In the genomic region with DNA sequence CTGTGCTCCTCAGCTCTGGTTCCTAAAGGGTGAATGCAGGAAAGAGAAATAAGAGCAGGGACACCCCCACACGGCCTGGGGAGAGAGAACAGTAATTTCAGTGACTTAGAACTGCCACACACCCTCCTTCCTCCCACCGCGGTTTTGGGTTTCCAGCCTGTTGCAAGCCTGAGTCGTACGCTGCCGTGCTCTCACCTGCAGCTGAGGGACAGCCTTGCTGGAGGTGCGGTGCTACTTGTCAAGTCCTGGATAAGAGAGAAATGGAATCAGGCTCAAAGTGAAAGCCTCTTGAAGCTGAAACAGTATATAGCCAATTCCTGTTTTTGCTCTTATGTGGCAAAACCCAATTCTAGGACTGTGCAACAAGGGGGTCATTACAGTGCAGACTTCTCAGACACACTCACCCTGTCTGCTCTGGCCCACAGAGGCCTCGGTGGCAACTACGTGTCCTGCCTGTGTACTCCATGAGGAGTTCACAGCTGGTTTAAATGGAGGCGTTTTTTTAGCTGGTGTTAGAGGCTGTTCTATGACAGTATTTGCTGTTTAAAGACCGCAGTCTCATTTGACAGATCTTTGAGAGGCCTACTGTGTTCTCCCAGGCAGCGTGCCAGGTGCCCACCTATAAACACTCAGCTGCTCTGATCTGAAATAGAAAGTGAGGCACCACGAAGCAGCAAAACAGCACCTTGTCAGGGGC, we compare ENCODE assay signal across 9 cellular contexts. TPM values are rescaled to one million over a fixed set of nuclear protein-coding genes. Genes with fewer than 3 reads are reported as not detected.
DNase-seq lines count a peak whose midpoint lies in the region; TF ChIP-seq lines count a peak whose summit lies in the region.
"Had no signal": no experiment of that assay in that cellular context is flagged by ENCODE, and none has a peak within 500 bp of the region (broad histone marks: within the 10 kb centered on the region; RNA-seq: fewer than 3 reads in every experiment).

No MANE protein-coding gene starts in this region.

- no peak overlapping the region for H3K9ac ChIP-seq in fibroblast of lung (ENCODE audit: insufficient read depth, low read length)

- no peaks in the 10 kb centered on the region for H3K9me3 ChIP-seq in fibroblast of lung (ENCODE audit: control insufficient read depth, insufficient read depth, low read depth, low read length)
- H3K9me3 ChIP-seq: A549 had no signal

- H3K27ac ChIP-seq in fibroblast of lung (ENCODE audit: insufficient read depth, low read length), result no peak overlapping the region
- H3K27ac ChIP-seq: A549 had no signal

- no peaks in the 10 kb centered on the region for H3K27me3 ChIP-seq in fibroblast of lung (ENCODE audit: control insufficient read depth, insufficient read depth, low read length)

- DNase-seq in NCI-H2107 treated with DMSO at 0.1 percent for 48 hours (lab: John Stamatoyannopoulos, UW; ENCODE audit: unreplicated experiment), result peak; percentile 67
- no peak for DNase-seq in NCI-H2107 (lab: John Stamatoyannopoulos, UW)
- peak; percentile 90 for DNase-seq in KBM-7
- DNase-seq in activated CD8-positive, alpha-beta memory T cell treated with anti-CD3 and anti-CD28 coated beads for 48 hours (ENCODE audit: low read depth in 2 of 3, low spot score in 2 of 3), result peak; percentile 52 to 65 (median 64)
- peak in 1 of 2 donors; percentile 41 for DNase-seq in fibroblast of lung (ENCODE audit: low read depth in 2 of 2)
- DNase-seq in stimulated activated CD4-positive, alpha-beta T cell treated with anti-CD3 and anti-CD28 coated beads, Interleukin-12 subunit alpha, Interleukin-12 subunit beta, amount 100 ng/mL, for 24 hours (ENCODE audit: low read depth in 2 of 2), result peak; percentile 67 to 76
- DNase-seq in NCI-H1105 treated with DMSO at 0.1 percent for 48 hours (lab: John Stamatoyannopoulos, UW), result no peak
- no peak for DNase-seq in NCI-H526 treated with DMSO at 0.1 percent for 48 hours (lab: John Stamatoyannopoulos, UW)

- peak overlapping the region in 1 of 4 experiments; percentile 6 for H3K4me3 ChIP-seq in fibroblast of lung (replicated peaks in 1 of 4; ENCODE audit: control extremely low read depth in 1 of 4, insufficient read depth in 1 of 4, low read depth in 3 of 4, low read length in 4 of 4)
- H3K4me3 ChIP-seq: A549 had no signal

- H4K20me1 ChIP-seq in fibroblast of lung (ENCODE audit: control insufficient read depth, extremely low read depth, insufficient read depth, low read length), result no peaks in the 10 kb centered on the region

- H3K4me2 ChIP-seq in fibroblast of lung (ENCODE audit: extremely low read depth, insufficient read depth, low read length), result peak overlapping the region; percentile 82
- H3K4me2 ChIP-seq: A549 had no signal

- H3K36me3 ChIP-seq in fibroblast of lung (ENCODE audit: control insufficient read depth, insufficient read depth, low read length), result peaks cover 2% of the 10 kb centered on the region

- peaks cover 12% of the 10 kb centered on the region for H3K4me1 ChIP-seq in fibroblast of lung (ENCODE audit: control insufficient read depth, extremely low read depth, insufficient read depth, low read length)
- H3K4me1 ChIP-seq: A549 had no signal

- no peaks in the 10 kb centered on the region for H3K79me2 ChIP-seq in fibroblast of lung (ENCODE audit: control insufficient read depth, insufficient read depth, low read length)

- in situ Hi-C loops in KBM-7 (cut with MboI; ENCODE audit: low pct_unique_long_range_greater_than_20kb, low sequenced_read_pairs), result no loop called here

- no peak overlapping the region for H2AFZ ChIP-seq in fibroblast of lung (ENCODE audit: low read length)

- no peak for TF ChIP-seq CTCF in fibroblast of lung (conservative IDR thresholded peaks at IDR 0.05 in 1 of 2, IDR thresholded peaks at IDR 0.05 in 1 of 2; ENCODE audit: low read depth in 1 of 2, low read length in 2 of 2)

RNA-seq across cellular contexts. Expression of a gene that starts 42.9 kb away (rescaled TPM):
- total RNA-seq in fibroblast of lung, result 73.3 and 75.5 TPM in 2 replicates
- 28.4 and 49.4 TPM in 2 replicates for polyA plus RNA-seq in fibroblast of lung
- 21.9 and 37.5 TPM in 2 replicates for polyA plus RNA-seq in fibroblast of lung (2012)
- 30.3 and 55.1 TPM in 2 replicates for polyA minus RNA-seq in fibroblast of lung (ENCODE audit: low replicate concordance)

RNA-seq across cellular contexts. Expression of a gene that starts 57.7 kb away (rescaled TPM):
- not detected in 2 replicates for total RNA-seq in fibroblast of lung
- polyA plus RNA-seq in fibroblast of lung, result 0.03 TPM in 1 of 2 replicates, not detected in the other
- 0.07 TPM in 1 of 2 replicates, not detected in the other for polyA plus RNA-seq in fibroblast of lung (2012)
- polyA minus RNA-seq in fibroblast of lung (ENCODE audit: low replicate concordance), result not detected in 2 replicates
- polyA plus RNA-seq: A549 had no signal

Comparison
In these comparisons a context has a peak if more than half of its experiments do, and no peak if none do; other contexts are left out.
1. DNase-seq: peak in NCI-H2107 treated with DMSO at 0.1 percent for 48 hours (single experiment), KBM-7 (single experiment), activated CD8-positive, alpha-beta memory T cell treated with anti-CD3 and anti-CD28 coated beads for 48 hours (3 of 3) and stimulated activated CD4-positive, alpha-beta T cell treated with anti-CD3 and anti-CD28 coated beads, Interleukin-12 subunit alpha, Interleukin-12 subunit beta, amount 100 ng/mL, for 24 hours (2 of 2); none in NCI-H2107 (single experiment), NCI-H1105 treated with DMSO at 0.1 percent for 48 hours (single experiment) and NCI-H526 treated with DMSO at 0.1 percent for 48 hours (single experiment).